Comparison of ENCODE assay signal across 8 cellular contexts in genomic region chr9:80175286-80175906, GRCh38.
DNase-seq lines count a peak whose midpoint lies in the region; ATAC-seq, FAIRE-seq and TF ChIP-seq lines count a peak whose summit lies in the region.

No MANE protein-coding gene starts in this region.

- peak; percentile 69 for TF ChIP-seq CTCF in fibroblast of mammary gland (conservative IDR thresholded peaks at IDR 0.05; ENCODE audit: control insufficient read depth, insufficient read depth, low read depth, low read length)
- peak in 3 of 4 experiments; percentile 48 to 72 (median 55) for TF ChIP-seq CTCF in sigmoid colon (IDR thresholded peaks at IDR 0.05)

- 0 to 2% methylated on average over 1 of the region's 1 CpG for WGBS in sigmoid colon, 2 donors

- no peaks in the 10 kb centered on the region for H3K27me3 ChIP-seq in sigmoid colon

- H3K9me3 ChIP-seq in sigmoid colon: peaks cover 0 to 2% (median 0%) of the 10 kb centered on the region in 4 donors

- no peak for TF ChIP-seq EP300 in sigmoid colon (IDR thresholded peaks at IDR 0.05)

- DNase-seq in EH (ENCODE audit: low read depth): peak; percentile 51
- DNase-seq in HuH-7 (ENCODE audit: low spot score): peak; percentile 12
- DNase-seq in SK-MEL-5 (ENCODE audit: low read depth, low spot score): peak; percentile 52
- peak; percentile 48 for DNase-seq in fibroblast of mammary gland (ENCODE audit: low read depth)
- DNase-seq in sigmoid colon: no peak
- no peak for DNase-seq in islet precursor cell

- ATAC-seq in HG03280 (IDR thresholded peaks at IDR 0.05; ENCODE audit: unreplicated experiment): no peak

- in situ Hi-C loops in SK-MEL-5 (cut with HindIII; ENCODE audit: low pct_unique_long_range_greater_than_20kb, low sequenced_read_pairs): no loop called here

- FAIRE-seq in A204.1 (lab: Jason Lieb, UNC): peak; percentile 95

- TF ChIP-seq POLR2A in sigmoid colon (IDR thresholded peaks at IDR 0.05): no peak

- H3K36me3 ChIP-seq in sigmoid colon: no peaks in the 10 kb centered on the region

- H3K4me3 ChIP-seq in fibroblast of mammary gland (ENCODE audit: control insufficient read depth, low read depth, low read length) (no peak overlapping the region), sigmoid colon (no peak overlapping the region)

- intact Hi-C loops in sigmoid colon (cut with DNase I): no loop called here

- no peaks in the 10 kb centered on the region for H3K4me1 ChIP-seq in sigmoid colon

- H3K27ac ChIP-seq in sigmoid colon: no peak overlapping the region

Comparison
In these comparisons a context has a peak if more than half of its experiments do, and no peak if none do; other contexts are left out.
1. DNase-seq: peak in EH (single experiment), HuH-7 (single experiment), SK-MEL-5 (single experiment) and fibroblast of mammary gland (single experiment); none in sigmoid colon (single experiment) and islet precursor cell (single experiment).